In the genomic region with DNA sequence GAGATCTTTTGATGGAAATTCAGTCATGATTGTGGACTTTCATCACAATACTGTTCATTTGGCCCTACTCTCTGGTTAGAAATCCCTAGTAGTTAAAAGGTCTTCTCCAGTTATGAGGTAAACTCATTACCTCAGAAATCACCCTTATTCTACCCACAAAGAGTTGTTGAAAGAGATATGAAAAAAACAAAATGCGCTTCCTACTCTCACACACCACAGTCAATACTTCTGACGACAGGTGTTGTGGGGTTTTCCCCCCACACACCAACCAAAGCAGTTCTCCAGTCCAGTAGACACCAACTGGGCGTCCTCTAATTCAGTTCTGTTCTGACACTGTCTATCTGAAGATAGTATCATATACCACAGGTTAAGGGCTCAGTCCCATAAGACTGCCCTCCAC, we compare ENCODE assay signal across 15 cellular contexts. TPM values are rescaled to one million over a fixed set of nuclear protein-coding genes. Genes with fewer than 3 reads are reported as not detected.
DNase-seq lines count a peak whose midpoint lies in the region; ATAC-seq, FAIRE-seq and TF ChIP-seq lines count a peak whose summit lies in the region.
"Had no signal": no experiment of that assay in that cellular context is flagged by ENCODE, and none has a peak within 500 bp of the region (broad histone marks: within the 10 kb centered on the region; RNA-seq: fewer than 3 reads in every experiment).

No MANE protein-coding gene starts in this region.

- BruUV-seq in endothelial cell of umbilical vein (replicated peaks; lab: Mats Ljungman, UMichigan), result no TSS peak

- WGBS in small intestine, 3 donors, result 79 to 93% (median 92%) methylated on average over 3 of the region's 3 CpGs

- H3K4me3 ChIP-seq in endothelial cell of umbilical vein (replicated peaks in 1 of 3; ENCODE audit: insufficient read depth in 1 of 3, low read depth in 1 of 3, low read length in 3 of 3) (no peak overlapping the region), small intestine (ENCODE audit: low read depth in 1 of 2, low read length in 2 of 2) (no peak overlapping the region), lower lobe of right lung (no peak overlapping the region)
- H3K4me3 ChIP-seq: ovary had no signal

- peak overlapping the region; percentile 8 for H3K4me2 ChIP-seq in endothelial cell of umbilical vein (ENCODE audit: insufficient read depth, low read length)

- no peak overlapping the region for H2AFZ ChIP-seq in endothelial cell of umbilical vein (ENCODE audit: low read depth, low read length)

- no peaks in the 10 kb centered on the region for H4K20me1 ChIP-seq in endothelial cell of umbilical vein (replicated peaks; ENCODE audit: control insufficient read depth, extremely low read depth, insufficient read depth, low read length)

- intact Hi-C loops in endothelial cell of umbilical vein (cut with micrococcal nuclease) (loop anchor here (10.0 kb wide), 1 partner anchor 329 kb away; no protein-coding TSS in a partner anchor), lower lobe of right lung (cut with DNase I) (no loop called here)

- H3K36me3 ChIP-seq in endothelial cell of umbilical vein (ENCODE audit: control insufficient read depth in 2 of 2, extremely low read depth in 1 of 2, insufficient read depth in 2 of 2, low read length in 2 of 2) (no peaks in the 10 kb centered on the region), small intestine (ENCODE audit: control insufficient read depth in 2 of 2, insufficient read depth in 2 of 2, low read length in 2 of 2) (no peaks in the 10 kb centered on the region), lower lobe of right lung (no peaks in the 10 kb centered on the region)
- H3K36me3 ChIP-seq: ovary had no signal

- H3K27ac ChIP-seq in endothelial cell of umbilical vein (ENCODE audit: insufficient read depth, low read depth, low read length) (peak overlapping the region; percentile 12), small intestine (ENCODE audit: low read depth in 1 of 2, low read length in 1 of 2) (no peak overlapping the region), lower lobe of right lung (no peak overlapping the region)
- H3K27ac ChIP-seq: ovary had no signal

- DNase-seq in endothelial cell of umbilical vein (ENCODE audit: low read depth, low spot score) (no peak), small intestine (no peak), lower lobe of right lung (no peak), pons (ENCODE audit: low spot score) (no peak)
- DNase-seq: activated gamma-delta T cell treated with Interleukin-2 at 50 U/mL for 16 hours; CD8-positive, alpha-beta T cell; NCI-H1694 treated with DMSO at 0.1 percent for 48 hours; ovary; stimulated activated CD4-positive, alpha-beta T cell treated with anti-CD3 and anti-CD28 coated beads, Interleukin-4, amount 100 ng/mL, for 4 hours had no signal

- CTCF ChIA-PET in endothelial cell of umbilical vein (lab: Charles Lee), result interaction anchor here (0.8 kb wide), 1 partner anchor 16 kb away, joined by 3 read pairs; no protein-coding TSS in a partner anchor

- peak; percentile 97 for ATAC-seq in GM18861 (IDR thresholded peaks at IDR 0.05; ENCODE audit: unreplicated experiment)
- ATAC-seq in GM21515 (IDR thresholded peaks at IDR 0.05; ENCODE audit: unreplicated experiment), result peak; percentile 92
- ATAC-seq in HG03066 (IDR thresholded peaks at IDR 0.05; ENCODE audit: low read depth, unreplicated experiment), result peak; percentile 89
- no peak for ATAC-seq in lower lobe of right lung
- ATAC-seq in activated CD4-positive, CD25-positive, alpha-beta regulatory T cell treated with anti-CD3 and anti-CD28 coated beads, Interleukin-2, amount 50 U/mL, for 24 hours, result no peak
- ATAC-seq: CD8-positive, alpha-beta T cell had no signal

- dilution Hi-C loops in endothelial cell of umbilical vein (cut with MboI; ENCODE audit: extremely low pct_ligation_motif_present, low sequenced_read_pairs), result no loop called here

- POLR2A ChIA-PET in endothelial cell of umbilical vein (lab: Charles Lee), result no interaction called here

- no peaks in the 10 kb centered on the region for H3K9me3 ChIP-seq in endothelial cell of umbilical vein (replicated peaks; ENCODE audit: control insufficient read depth, insufficient read depth, low read length)
- H3K9me3 ChIP-seq in small intestine (ENCODE audit: control insufficient read depth, low read depth), result no peaks in the 10 kb centered on the region
- H3K9me3 ChIP-seq in lower lobe of right lung, result no peaks in the 10 kb centered on the region
- H3K9me3 ChIP-seq: ovary had no signal

- TF ChIP-seq CTCF in endothelial cell of umbilical vein (IDR thresholded peaks at IDR 0.05; ENCODE audit: extremely low read depth in 1 of 2, insufficient read depth in 1 of 2, low read depth in 1 of 2, low read length in 2 of 2) (no peak), lower lobe of right lung (IDR thresholded peaks at IDR 0.05) (no peak)

- H3K79me2 ChIP-seq in endothelial cell of umbilical vein (ENCODE audit: control insufficient read depth, insufficient read depth, low read length), result no peaks in the 10 kb centered on the region

- peaks cover 12% of the 10 kb centered on the region for H3K4me1 ChIP-seq in endothelial cell of umbilical vein (ENCODE audit: control insufficient read depth, extremely low read depth, insufficient read depth, low read length)
- no peaks in the 10 kb centered on the region for H3K4me1 ChIP-seq in small intestine (ENCODE audit: control insufficient read depth in 2 of 2, insufficient read depth in 1 of 2, low read depth in 1 of 2, low read length in 1 of 2)
- H3K4me1 ChIP-seq in lower lobe of right lung, result no peaks in the 10 kb centered on the region

- H3K27me3 ChIP-seq in endothelial cell of umbilical vein (ENCODE audit: control insufficient read depth in 2 of 2, insufficient read depth in 2 of 2, low read length in 2 of 2) (no peaks in the 10 kb centered on the region), small intestine (ENCODE audit: control insufficient read depth in 2 of 2, insufficient read depth in 2 of 2, low read length in 2 of 2) (no peaks in the 10 kb centered on the region), lower lobe of right lung (ENCODE audit: low read depth) (no peaks in the 10 kb centered on the region)
- H3K27me3 ChIP-seq: ovary had no signal

- TF ChIP-seq POLR2A in endothelial cell of umbilical vein (IDR thresholded peaks at IDR 0.05; ENCODE audit: low read depth, low read length), result no peak

- H3K9me1 ChIP-seq in endothelial cell of umbilical vein (replicated peaks; ENCODE audit: control insufficient read depth, extremely low read depth, insufficient read depth, low read length), result no peaks in the 10 kb centered on the region

- FAIRE-seq in endothelial cell of umbilical vein (lab: Jason Lieb, UNC) (no peak), small intestine (lab: Jason Lieb, UNC) (no peak)
- FAIRE-seq: colon, keratinocyte had no signal

- no peak overlapping the region for H3K9ac ChIP-seq in endothelial cell of umbilical vein (replicated peaks; ENCODE audit: extremely low read depth, insufficient read depth, low read length)

TF ChIP-seq in endothelial cell of umbilical vein, 7 proteins besides CTCF, POLR2A, EP300 and RAD21:
- no peak for TF ChIP-seq MYC (IDR thresholded peaks at IDR 0.05; ENCODE audit: low read depth, low read length)
- TF ChIP-seq FOS (IDR thresholded peaks at IDR 0.05; ENCODE audit: borderline replicate concordance, insufficient read depth, low read length), result no peak
- TF ChIP-seq EZH2 (IDR thresholded peaks at IDR 0.05; ENCODE audit: borderline replicate concordance, low read depth, low read length, severe bottlenecking), result no peak
- TF ChIP-seq, protein P1, sequence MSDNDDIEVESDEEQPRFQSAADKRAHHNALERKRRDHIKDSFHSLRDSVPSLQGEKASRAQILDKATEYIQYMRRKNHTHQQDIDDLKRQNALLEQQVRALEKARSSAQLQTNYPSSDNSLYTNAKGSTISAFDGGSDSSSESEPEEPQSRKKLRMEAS (IDR thresholded peaks at IDR 0.05; ENCODE audit: insufficient read depth, insufficient read length), result no peak
- no peak for TF ChIP-seq POLR2AphosphoS5 (IDR thresholded peaks at IDR 0.05; ENCODE audit: insufficient read depth, low read depth, low read length)
- TF ChIP-seq GATA2 (IDR thresholded peaks at IDR 0.05; ENCODE audit: insufficient read depth, insufficient read length, low read depth, low read length), result no peak
- TF ChIP-seq JUN (IDR thresholded peaks at IDR 0.05; ENCODE audit: borderline replicate concordance, insufficient read depth, insufficient read length, low read depth), result no peak
TF ChIP-seq in endothelial cell of umbilical vein: peak in this region for 0.

RNA-seq across cellular contexts. Expression of a gene that starts 54.9 kb away (rescaled TPM):
- total RNA-seq in endothelial cell of umbilical vein, result 12.6 and 13.5 TPM in 2 replicates
- 1.8 and 2.4 TPM in 2 replicates for polyA plus RNA-seq in endothelial cell of umbilical vein
- 3.2 and 3.5 TPM in 2 replicates for polyA plus RNA-seq in endothelial cell of umbilical vein (2011; cell fraction: cytosol; rRNA removed)
- 2.4 and 3.8 TPM in 2 replicates for polyA plus RNA-seq in endothelial cell of umbilical vein (2011; cell fraction: nucleus; rRNA removed)
- 6.2 and 9.6 TPM in 2 replicates for polyA plus RNA-seq in endothelial cell of umbilical vein (2012)
- polyA minus RNA-seq in endothelial cell of umbilical vein, result 4.4 and 5.9 TPM in 2 replicates
- 4.1 TPM for polyA minus RNA-seq in endothelial cell of umbilical vein (2011; cell fraction: cytosol; rRNA and poly(A)+ RNA removed)
- polyA minus RNA-seq in endothelial cell of umbilical vein (2011; cell fraction: nucleus; rRNA and poly(A)+ RNA removed), result 4.9 and 5.0 TPM in 2 replicates
- 1 to 10 TPM; 2.4 to 4.9 (median 2.9) TPM for polyA plus RNA-seq in small intestine
- 10.6 TPM for total RNA-seq in lower lobe of right lung

RNA-seq across cellular contexts. Expression of a gene that starts 55.0 kb away (rescaled TPM):
- total RNA-seq in endothelial cell of umbilical vein (21.6 and 24.6 TPM in 2 replicates), lower lobe of right lung (28.3 TPM)
- polyA plus RNA-seq in endothelial cell of umbilical vein (14.0 and 17.3 TPM in 2 replicates), small intestine (1 to 10 TPM; 2.2 to 5.6 (median 4.5) TPM)
- 9.4 and 9.6 TPM in 2 replicates for polyA plus RNA-seq in endothelial cell of umbilical vein (2011; cell fraction: cytosol; rRNA removed)
- 25.4 and 30.0 TPM in 2 replicates for polyA plus RNA-seq in endothelial cell of umbilical vein (2011; cell fraction: nucleus; rRNA removed)
- 12.4 and 13.6 TPM in 2 replicates for polyA plus RNA-seq in endothelial cell of umbilical vein (2012)
- polyA minus RNA-seq in endothelial cell of umbilical vein, result 34.2 and 53.5 TPM in 2 replicates
- polyA minus RNA-seq in endothelial cell of umbilical vein (2011; cell fraction: cytosol; rRNA and poly(A)+ RNA removed), result 4.0 TPM
- polyA minus RNA-seq in endothelial cell of umbilical vein (2011; cell fraction: nucleus; rRNA and poly(A)+ RNA removed), result 52.1 and 78.5 TPM in 2 replicates

Comparison
In these comparisons a context has a peak if more than half of its experiments do, and no peak if none do; other contexts are left out.
1. ATAC-seq: peak in GM18861 (single experiment), GM21515 (single experiment) and HG03066 (single experiment); none in lower lobe of right lung (0 of 2) and activated CD4-positive, CD25-positive, alpha-beta regulatory T cell treated with anti-CD3 and anti-CD28 coated beads, Interleukin-2, amount 50 U/mL, for 24 hours (0 of 2).